1 cellular context compared by ENCODE assay signal in genomic region chr2:200306719-200306968, GRCh38.
TF ChIP-seq lines count a peak whose summit lies in the region.

No MANE protein-coding gene starts in this region.

TF ChIP-seq in GM23338, 12 proteins besides CTCF, POLR2A, EP300 and RAD21 (continued from another document):
- TF ChIP-seq ZNF462 (CRISPR knock-in tag; IDR thresholded peaks at IDR 0.05): no peak
- no peak for TF ChIP-seq JUNB (IDR thresholded peaks at IDR 0.05; ENCODE audit: unreplicated experiment)
- no peak for TF ChIP-seq POLR2AphosphoS5 (IDR thresholded peaks at IDR 0.05; ENCODE audit: low read depth)
- no peak for TF ChIP-seq ETS1 (IDR thresholded peaks at IDR 0.05)
